ENCODE assay signal across 2 cellular contexts in the genomic region with DNA sequence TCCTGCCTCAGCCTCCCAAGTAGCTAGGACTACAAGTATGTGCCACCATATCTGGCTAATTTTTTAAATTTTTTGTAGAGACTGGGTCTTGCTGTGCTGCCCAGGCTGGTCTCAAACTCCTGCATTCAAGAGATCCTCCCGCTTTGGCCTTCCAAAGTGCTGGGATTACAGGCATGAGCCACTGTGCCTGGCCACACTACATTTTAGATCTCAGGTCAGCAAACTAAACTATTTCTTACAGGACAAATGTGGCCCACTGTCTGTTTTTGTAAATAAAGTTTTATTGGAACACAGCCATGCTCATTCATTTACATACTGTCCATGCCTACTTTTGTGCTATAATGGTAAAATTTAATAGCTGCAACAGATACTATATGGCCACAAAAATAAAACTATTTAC.
TF ChIP-seq lines count a peak whose summit lies in the region.

No MANE protein-coding gene starts in this region.

TF ChIP-seq in WTC11, 78 proteins besides CTCF, POLR2A, EP300 and RAD21 (continued from another document):
- TF ChIP-seq, protein P1, sequence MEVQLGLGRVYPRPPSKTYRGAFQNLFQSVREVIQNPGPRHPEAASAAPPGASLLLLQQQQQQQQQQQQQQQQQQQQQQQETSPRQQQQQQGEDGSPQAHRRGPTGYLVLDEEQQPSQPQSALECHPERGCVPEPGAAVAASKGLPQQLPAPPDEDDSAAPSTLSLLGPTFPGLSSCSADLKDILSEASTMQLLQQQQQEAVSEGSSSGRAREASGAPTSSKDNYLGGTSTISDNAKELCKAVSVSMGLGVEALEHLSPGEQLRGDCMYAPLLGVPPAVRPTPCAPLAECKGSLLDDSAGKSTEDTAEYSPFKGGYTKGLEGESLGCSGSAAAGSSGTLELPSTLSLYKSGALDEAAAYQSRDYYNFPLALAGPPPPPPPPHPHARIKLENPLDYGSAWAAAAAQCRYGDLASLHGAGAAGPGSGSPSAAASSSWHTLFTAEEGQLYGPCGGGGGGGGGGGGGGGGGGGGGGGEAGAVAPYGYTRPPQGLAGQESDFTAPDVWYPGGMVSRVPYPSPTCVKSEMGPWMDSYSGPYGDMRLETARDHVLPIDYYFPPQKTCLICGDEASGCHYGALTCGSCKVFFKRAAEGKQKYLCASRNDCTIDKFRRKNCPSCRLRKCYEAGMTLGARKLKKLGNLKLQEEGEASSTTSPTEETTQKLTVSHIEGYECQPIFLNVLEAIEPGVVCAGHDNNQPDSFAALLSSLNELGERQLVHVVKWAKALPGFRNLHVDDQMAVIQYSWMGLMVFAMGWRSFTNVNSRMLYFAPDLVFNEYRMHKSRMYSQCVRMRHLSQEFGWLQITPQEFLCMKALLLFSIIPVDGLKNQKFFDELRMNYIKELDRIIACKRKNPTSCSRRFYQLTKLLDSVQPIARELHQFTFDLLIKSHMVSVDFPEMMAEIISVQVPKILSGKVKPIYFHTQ (CRISPR knock-in tag; IDR thresholded peaks at IDR 0.05), result no peak

TF ChIP-seq in K562, 482 proteins besides CTCF, POLR2A, EP300 and RAD21 (continued from another document):
- TF ChIP-seq, protein P2, sequence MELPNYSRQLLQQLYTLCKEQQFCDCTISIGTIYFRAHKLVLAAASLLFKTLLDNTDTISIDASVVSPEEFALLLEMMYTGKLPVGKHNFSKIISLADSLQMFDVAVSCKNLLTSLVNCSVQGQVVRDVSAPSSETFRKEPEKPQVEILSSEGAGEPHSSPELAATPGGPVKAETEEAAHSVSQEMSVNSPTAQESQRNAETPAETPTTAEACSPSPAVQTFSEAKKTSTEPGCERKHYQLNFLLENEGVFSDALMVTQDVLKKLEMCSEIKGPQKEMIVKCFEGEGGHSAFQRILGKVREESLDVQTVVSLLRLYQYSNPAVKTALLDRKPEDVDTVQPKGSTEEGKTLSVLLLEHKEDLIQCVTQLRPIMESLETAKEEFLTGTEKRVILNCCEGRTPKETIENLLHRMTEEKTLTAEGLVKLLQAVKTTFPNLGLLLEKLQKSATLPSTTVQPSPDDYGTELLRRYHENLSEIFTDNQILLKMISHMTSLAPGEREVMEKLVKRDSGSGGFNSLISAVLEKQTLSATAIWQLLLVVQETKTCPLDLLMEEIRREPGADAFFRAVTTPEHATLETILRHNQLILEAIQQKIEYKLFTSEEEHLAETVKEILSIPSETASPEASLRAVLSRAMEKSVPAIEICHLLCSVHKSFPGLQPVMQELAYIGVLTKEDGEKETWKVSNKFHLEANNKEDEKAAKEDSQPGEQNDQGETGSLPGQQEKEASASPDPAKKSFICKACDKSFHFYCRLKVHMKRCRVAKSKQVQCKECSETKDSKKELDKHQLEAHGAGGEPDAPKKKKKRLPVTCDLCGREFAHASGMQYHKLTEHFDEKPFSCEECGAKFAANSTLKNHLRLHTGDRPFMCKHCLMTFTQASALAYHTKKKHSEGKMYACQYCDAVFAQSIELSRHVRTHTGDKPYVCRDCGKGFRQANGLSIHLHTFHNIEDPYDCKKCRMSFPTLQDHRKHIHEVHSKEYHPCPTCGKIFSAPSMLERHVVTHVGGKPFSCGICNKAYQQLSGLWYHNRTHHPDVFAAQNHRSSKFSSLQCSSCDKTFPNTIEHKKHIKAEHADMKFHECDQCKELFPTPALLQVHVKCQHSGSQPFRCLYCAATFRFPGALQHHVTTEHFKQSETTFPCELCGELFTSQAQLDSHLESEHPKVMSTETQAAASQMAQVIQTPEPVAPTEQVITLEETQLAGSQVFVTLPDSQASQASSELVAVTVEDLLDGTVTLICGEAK (IDR thresholded peaks at IDR 0.05), result peak; percentile 97
- TF ChIP-seq, protein P2 (CRISPR knock-in tag; IDR thresholded peaks at IDR 0.05), result peak; percentile 94
